ENCODE assay signal across 9 cellular contexts in genomic region chr17:33234930-33235685, GRCh38. TPM values are rescaled to one million over a fixed set of nuclear protein-coding genes. Genes with fewer than 3 reads are reported as not detected.
A peak's percentile ranks its signal among the peaks of the same experiment; 100 is the strongest.
DNase-seq lines count a peak whose midpoint lies in the region; ATAC-seq and TF ChIP-seq lines count a peak whose summit lies in the region.
"Had no signal": no experiment of that assay in that cellular context is flagged by ENCODE, and none has a peak within 500 bp of the region (broad histone marks: within the 10 kb centered on the region; RNA-seq: fewer than 3 reads in every experiment).

No MANE protein-coding gene starts in this region.

- no peaks in the 10 kb centered on the region for H3K27me3 Mint-ChIP-seq in progenitor cell of endocrine pancreas

- TF ChIP-seq CTCF in progenitor cell of endocrine pancreas (IDR thresholded peaks at IDR 0.05; ENCODE audit: unreplicated experiment) (no peak), GM13977 (IDR thresholded peaks at IDR 0.05; ENCODE audit: extremely low read depth, insufficient read depth, missing control alignments) (no peak)

- no peaks in the 10 kb centered on the region for H3K4me1 Mint-ChIP-seq in progenitor cell of endocrine pancreas (ENCODE audit: low read depth)

- DNase-seq in A172 (ENCODE audit: low spot score) (peak; percentile 82), H4 (ENCODE audit: low spot score) (peak; percentile 92), cerebellar cortex (ENCODE audit: low spot score) (peak; percentile 83), medulla oblongata (ENCODE audit: extremely low spot score) (peak; percentile 37), progenitor cell of endocrine pancreas (ENCODE audit: low spot score, unreplicated experiment) (no peak), GM13977 (ENCODE audit: low spot score) (no peak)

- H3K27ac Mint-ChIP-seq in progenitor cell of endocrine pancreas = no peak overlapping the region

- H3K9me3 Mint-ChIP-seq in progenitor cell of endocrine pancreas (ENCODE audit: low read depth) = no peaks in the 10 kb centered on the region

- no peak for ATAC-seq in GM18498 (IDR thresholded peaks at IDR 0.05; ENCODE audit: unreplicated experiment)
- ATAC-seq in GM18909 (IDR thresholded peaks at IDR 0.05; ENCODE audit: poor library complexity, unreplicated experiment) = no peak

- H3K36me3 Mint-ChIP-seq in progenitor cell of endocrine pancreas (ENCODE audit: insufficient read depth) = no peaks in the 10 kb centered on the region

- H3K4me3 Mint-ChIP-seq in progenitor cell of endocrine pancreas (ENCODE audit: low read depth) = no peak overlapping the region

- in situ Hi-C loops in GM13977 (cut with MboI; ENCODE audit: low pct_unique_long_range_greater_than_20kb, low sequenced_read_pairs, unreplicated experiment) = no loop called here

RNA-seq across cellular contexts. Expression of gene ASIC2, which starts 58.0 kb away (rescaled TPM):
- total RNA-seq in A172 (2014; rRNA removed; shearing (Covaris generic)) = not detected in 2 replicates
- total RNA-seq in H4 (2014; rRNA removed; shearing (Covaris generic)) = not detected in 2 replicates
- total RNA-seq in progenitor cell of endocrine pancreas = 0.29 and 1.2 TPM in 2 replicates
- total RNA-seq: activated CD8-positive, alpha-beta memory T cell treated with anti-CD3 and anti-CD28 coated beads for 36 hours had no signal

Comparison
In these comparisons a context has a peak if more than half of its experiments do, and no peak if none do; other contexts are left out.
1. DNase-seq: peak in A172 (single experiment), H4 (single experiment), cerebellar cortex (single experiment) and medulla oblongata (single experiment); none in progenitor cell of endocrine pancreas (single experiment) and GM13977 (single experiment).